ENCODE assay signal across 19 cellular contexts in genomic region chr17:70139449-70139993, GRCh38.
"Had no signal": no experiment of that assay in that cellular context is flagged by ENCODE, and none has a peak within 500 bp of the region (broad histone marks: within the 10 kb centered on the region; RNA-seq: fewer than 3 reads in every experiment).

No MANE protein-coding gene starts in this region.

- H3K4me3 ChIP-seq: ascending aorta, esophagus muscularis mucosa, sigmoid colon, spleen, tibial nerve had no signal

- DNase-seq: activated T-cell treated with anti-CD3 and anti-CD28 coated beads, Interleukin-2, amount 50 U/mL, for 1 hour; central memory CD4-positive, alpha-beta T cell; hippocampal formation; left ventricle myocardium superior; mammary epithelial cell; nucleus accumbens; retina; sigmoid colon; spleen; stimulated activated CD4-positive, alpha-beta T cell treated with anti-CD3 and anti-CD28 coated beads, Interleukin-4, amount 100 ng/mL, for 24 hours; stimulated activated naive CD4-positive, alpha-beta T cell treated with Interleukin-2 at 50 U/mL for 16 hours; substantia nigra; T-helper 1 cell; T-helper 9 cell had no signal

- H3K27ac ChIP-seq: ascending aorta, spleen had no signal

- H3K36me3 ChIP-seq: ascending aorta, esophagus muscularis mucosa, sigmoid colon, spleen, tibial nerve had no signal

- FAIRE-seq: colon, frontal cortex had no signal

- H3K27me3 ChIP-seq: ascending aorta, esophagus muscularis mucosa, sigmoid colon, spleen, tibial nerve had no signal

- H3K9me3 ChIP-seq: ascending aorta, esophagus muscularis mucosa, sigmoid colon, spleen, tibial nerve had no signal
